Comparison of ENCODE assay signal across 1 cellular context in the genomic region with DNA sequence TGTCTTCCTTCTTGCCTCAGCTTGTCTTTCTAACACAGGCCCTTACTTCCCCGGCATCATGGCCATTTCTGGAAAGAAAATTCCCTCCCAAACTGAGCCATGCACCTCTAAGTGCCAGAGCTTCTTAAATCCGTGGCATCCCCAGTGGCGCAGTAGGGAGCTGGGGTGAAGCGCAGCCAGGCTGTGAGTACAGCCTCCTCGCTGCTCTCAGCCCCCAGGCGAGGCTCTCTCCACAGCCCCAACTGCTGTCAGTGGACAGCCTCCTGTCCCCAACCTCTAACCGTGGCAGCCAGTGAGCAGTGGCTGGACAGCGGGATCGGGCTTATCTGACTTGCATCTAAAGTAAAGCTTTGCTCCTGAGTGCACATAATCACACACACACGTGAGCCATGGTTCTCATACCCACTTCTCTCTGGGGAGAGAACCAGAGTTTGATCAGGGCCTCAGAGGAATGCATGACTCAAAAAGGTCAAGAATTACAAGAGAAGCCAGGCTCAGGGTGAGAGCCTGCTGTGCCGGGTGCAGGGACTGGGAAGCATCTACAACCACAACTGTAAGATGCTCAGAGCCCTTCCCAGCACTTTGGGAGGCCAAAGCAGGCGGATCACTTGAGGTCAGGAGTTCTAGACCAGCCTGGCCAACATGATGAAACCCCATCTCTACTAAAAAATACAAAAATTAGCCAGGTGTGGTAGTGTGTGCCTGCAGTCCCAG.
TF ChIP-seq lines count a peak whose summit lies in the region.

No MANE protein-coding gene starts in this region.

TF ChIP-seq in HepG2, 621 proteins besides CTCF, POLR2A, EP300 and RAD21 (continued from another document and continues in another):
- TF ChIP-seq, protein P1, sequence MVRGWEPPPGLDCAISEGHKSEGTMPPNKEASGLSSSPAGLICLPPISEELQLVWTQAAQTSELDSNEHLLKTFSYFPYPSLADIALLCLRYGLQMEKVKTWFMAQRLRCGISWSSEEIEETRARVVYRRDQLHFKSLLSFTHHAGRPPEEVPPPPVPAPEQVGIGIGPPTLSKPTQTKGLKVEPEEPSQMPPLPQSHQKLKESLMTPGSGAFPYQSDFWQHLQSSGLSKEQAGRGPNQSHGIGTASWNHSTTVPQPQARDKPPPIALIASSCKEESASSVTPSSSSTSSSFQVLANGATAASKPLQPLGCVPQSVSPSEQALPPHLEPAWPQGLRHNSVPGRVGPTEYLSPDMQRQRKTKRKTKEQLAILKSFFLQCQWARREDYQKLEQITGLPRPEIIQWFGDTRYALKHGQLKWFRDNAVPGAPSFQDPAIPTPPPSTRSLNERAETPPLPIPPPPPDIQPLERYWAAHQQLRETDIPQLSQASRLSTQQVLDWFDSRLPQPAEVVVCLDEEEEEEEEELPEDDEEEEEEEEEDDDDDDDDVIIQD (CRISPR knock-in tag; IDR thresholded peaks at IDR 0.05; ENCODE audit: low read depth) = peak; percentile 63
- TF ChIP-seq ATAD3A (CRISPR knock-in tag; IDR thresholded peaks at IDR 0.05) (no peak), ZSCAN5A (CRISPR knock-in tag; IDR thresholded peaks at IDR 0.05; ENCODE audit: borderline replicate concordance) (0 out of 2 replicates have a peak, but pooled peaks have one; percentile 6), SYNCRIP (IDR thresholded peaks at IDR 0.05; ENCODE audit: insufficient read depth, low read depth, low read length) (no peak), ATF2 (CRISPR knock-in tag; IDR thresholded peaks at IDR 0.05) (no peak; the same call in 1 of the 2 replicates), FOXK1 (CRISPR knock-in tag; IDR thresholded peaks at IDR 0.05; ENCODE audit: borderline replicate concordance, low read depth) (peak; percentile 49), ZNF83 (CRISPR knock-in tag; IDR thresholded peaks at IDR 0.05; ENCODE audit: borderline replicate concordance) (no peak), KMT2B (CRISPR knock-in tag; IDR thresholded peaks at IDR 0.05) (peak; percentile 35; the same call in 1 of the 2 replicates), MAFG (CRISPR knock-in tag; IDR thresholded peaks at IDR 0.05) (no peak), ZNF687 (CRISPR knock-in tag; IDR thresholded peaks at IDR 0.05) (peak; percentile 85), ZNF546 (CRISPR knock-in tag; conservative IDR thresholded peaks at IDR 0.05) (0 out of 2 replicates have a peak, but pooled peaks have one; percentile 13), ARNTL (CRISPR knock-in tag; IDR thresholded peaks at IDR 0.05) (peak; percentile 97), TCF12 (IDR thresholded peaks at IDR 0.05) (no peak), TCF12 (CRISPR knock-in tag; IDR thresholded peaks at IDR 0.05) (peak; percentile 36; the same call in 1 of the 2 replicates), FOXA3 (CRISPR knock-in tag; IDR thresholded peaks at IDR 0.05) (peak; percentile 84), PHF21A (CRISPR knock-in tag; IDR thresholded peaks at IDR 0.05) (peak; percentile 77; the same call in 1 of the 2 replicates), MYNN (CRISPR knock-in tag; IDR thresholded peaks at IDR 0.05; ENCODE audit: low read depth) (peak; percentile 15; the same call in 1 of the 2 replicates), ZFP37 (CRISPR knock-in tag; IDR thresholded peaks at IDR 0.05; ENCODE audit: borderline replicate concordance) (0 out of 2 replicates have a peak, but pooled peaks have one; percentile 23), CREB3 (CRISPR knock-in tag; IDR thresholded peaks at IDR 0.05) (no peak), ZNF274 (CRISPR knock-in tag; IDR thresholded peaks at IDR 0.05) (no peak), ZFYVE20 (CRISPR knock-in tag; IDR thresholded peaks at IDR 0.05; ENCODE audit: borderline replicate concordance, low read depth) (no peak), ZNF616 (CRISPR knock-in tag; IDR thresholded peaks at IDR 0.05; ENCODE audit: low read depth) (peak; percentile 23; the same call in 1 of the 2 replicates), ZFP82 (CRISPR knock-in tag; IDR thresholded peaks at IDR 0.05; ENCODE audit: borderline replicate concordance) (no peak), HDAC2 (CRISPR knock-in tag; IDR thresholded peaks at IDR 0.05) (peak; percentile 94), NFIB (CRISPR knock-in tag; IDR thresholded peaks at IDR 0.05; ENCODE audit: borderline replicate concordance) (no peak), ZSCAN30 (CRISPR knock-in tag; IDR thresholded peaks at IDR 0.05) (no peak), ZBTB1 (CRISPR knock-in tag; IDR thresholded peaks at IDR 0.05; ENCODE audit: borderline replicate concordance) (no peak), ZNF121 (CRISPR knock-in tag; IDR thresholded peaks at IDR 0.05) (no peak; the same call in 1 of the 2 replicates), KDM6A (CRISPR knock-in tag; IDR thresholded peaks at IDR 0.05; ENCODE audit: low read depth) (peak; percentile 74; the same call in 1 of the 2 replicates), TEAD3 (CRISPR knock-in tag; optimal IDR thresholded peaks at IDR 0.05; ENCODE audit: borderline replicate concordance) (peak; percentile 94), PAF1 (CRISPR knock-in tag; IDR thresholded peaks at IDR 0.05) (no peak), GFI1 (CRISPR knock-in tag; IDR thresholded peaks at IDR 0.05; ENCODE audit: borderline replicate concordance) (peak; percentile 59; the same call in 1 of the 2 replicates), ZFP62 (CRISPR knock-in tag; IDR thresholded peaks at IDR 0.05) (no peak)
- TF ChIP-seq, protein P2, sequence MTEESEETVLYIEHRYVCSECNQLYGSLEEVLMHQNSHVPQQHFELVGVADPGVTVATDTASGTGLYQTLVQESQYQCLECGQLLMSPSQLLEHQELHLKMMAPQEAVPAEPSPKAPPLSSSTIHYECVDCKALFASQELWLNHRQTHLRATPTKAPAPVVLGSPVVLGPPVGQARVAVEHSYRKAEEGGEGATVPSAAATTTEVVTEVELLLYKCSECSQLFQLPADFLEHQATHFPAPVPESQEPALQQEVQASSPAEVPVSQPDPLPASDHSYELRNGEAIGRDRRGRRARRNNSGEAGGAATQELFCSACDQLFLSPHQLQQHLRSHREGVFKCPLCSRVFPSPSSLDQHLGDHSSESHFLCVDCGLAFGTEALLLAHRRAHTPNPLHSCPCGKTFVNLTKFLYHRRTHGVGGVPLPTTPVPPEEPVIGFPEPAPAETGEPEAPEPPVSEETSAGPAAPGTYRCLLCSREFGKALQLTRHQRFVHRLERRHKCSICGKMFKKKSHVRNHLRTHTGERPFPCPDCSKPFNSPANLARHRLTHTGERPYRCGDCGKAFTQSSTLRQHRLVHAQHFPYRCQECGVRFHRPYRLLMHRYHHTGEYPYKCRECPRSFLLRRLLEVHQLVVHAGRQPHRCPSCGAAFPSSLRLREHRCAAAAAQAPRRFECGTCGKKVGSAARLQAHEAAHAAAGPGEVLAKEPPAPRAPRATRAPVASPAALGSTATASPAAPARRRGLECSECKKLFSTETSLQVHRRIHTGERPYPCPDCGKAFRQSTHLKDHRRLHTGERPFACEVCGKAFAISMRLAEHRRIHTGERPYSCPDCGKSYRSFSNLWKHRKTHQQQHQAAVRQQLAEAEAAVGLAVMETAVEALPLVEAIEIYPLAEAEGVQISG (CRISPR knock-in tag; IDR thresholded peaks at IDR 0.05) = peak; percentile 55
- TF ChIP-seq, protein P3, sequence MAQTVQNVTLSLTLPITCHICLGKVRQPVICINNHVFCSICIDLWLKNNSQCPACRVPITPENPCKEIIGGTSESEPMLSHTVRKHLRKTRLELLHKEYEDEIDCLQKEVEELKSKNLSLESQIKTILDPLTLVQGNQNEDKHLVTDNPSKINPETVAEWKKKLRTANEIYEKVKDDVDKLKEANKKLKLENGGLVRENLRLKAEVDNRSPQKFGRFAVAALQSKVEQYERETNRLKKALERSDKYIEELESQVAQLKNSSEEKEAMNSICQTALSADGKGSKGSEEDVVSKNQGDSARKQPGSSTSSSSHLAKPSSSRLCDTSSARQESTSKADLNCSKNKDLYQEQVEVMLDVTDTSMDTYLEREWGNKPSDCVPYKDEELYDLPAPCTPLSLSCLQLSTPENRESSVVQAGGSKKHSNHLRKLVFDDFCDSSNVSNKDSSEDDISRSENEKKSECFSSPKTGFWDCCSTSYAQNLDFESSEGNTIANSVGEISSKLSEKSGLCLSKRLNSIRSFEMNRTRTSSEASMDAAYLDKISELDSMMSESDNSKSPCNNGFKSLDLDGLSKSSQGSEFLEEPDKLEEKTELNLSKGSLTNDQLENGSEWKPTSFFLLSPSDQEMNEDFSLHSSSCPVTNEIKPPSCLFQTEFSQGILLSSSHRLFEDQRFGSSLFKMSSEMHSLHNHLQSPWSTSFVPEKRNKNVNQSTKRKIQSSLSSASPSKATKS (CRISPR knock-in tag; IDR thresholded peaks at IDR 0.05) = peak; percentile 85; the same call in 1 of the 2 replicates
- TF ChIP-seq, protein P4, sequence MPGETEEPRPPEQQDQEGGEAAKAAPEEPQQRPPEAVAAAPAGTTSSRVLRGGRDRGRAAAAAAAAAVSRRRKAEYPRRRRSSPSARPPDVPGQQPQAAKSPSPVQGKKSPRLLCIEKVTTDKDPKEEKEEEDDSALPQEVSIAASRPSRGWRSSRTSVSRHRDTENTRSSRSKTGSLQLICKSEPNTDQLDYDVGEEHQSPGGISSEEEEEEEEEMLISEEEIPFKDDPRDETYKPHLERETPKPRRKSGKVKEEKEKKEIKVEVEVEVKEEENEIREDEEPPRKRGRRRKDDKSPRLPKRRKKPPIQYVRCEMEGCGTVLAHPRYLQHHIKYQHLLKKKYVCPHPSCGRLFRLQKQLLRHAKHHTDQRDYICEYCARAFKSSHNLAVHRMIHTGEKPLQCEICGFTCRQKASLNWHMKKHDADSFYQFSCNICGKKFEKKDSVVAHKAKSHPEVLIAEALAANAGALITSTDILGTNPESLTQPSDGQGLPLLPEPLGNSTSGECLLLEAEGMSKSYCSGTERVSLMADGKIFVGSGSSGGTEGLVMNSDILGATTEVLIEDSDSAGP (CRISPR knock-in tag; IDR thresholded peaks at IDR 0.05; ENCODE audit: borderline replicate concordance) = peak; percentile 67; the same call in 1 of the 2 replicates
- TF ChIP-seq, protein P5, sequence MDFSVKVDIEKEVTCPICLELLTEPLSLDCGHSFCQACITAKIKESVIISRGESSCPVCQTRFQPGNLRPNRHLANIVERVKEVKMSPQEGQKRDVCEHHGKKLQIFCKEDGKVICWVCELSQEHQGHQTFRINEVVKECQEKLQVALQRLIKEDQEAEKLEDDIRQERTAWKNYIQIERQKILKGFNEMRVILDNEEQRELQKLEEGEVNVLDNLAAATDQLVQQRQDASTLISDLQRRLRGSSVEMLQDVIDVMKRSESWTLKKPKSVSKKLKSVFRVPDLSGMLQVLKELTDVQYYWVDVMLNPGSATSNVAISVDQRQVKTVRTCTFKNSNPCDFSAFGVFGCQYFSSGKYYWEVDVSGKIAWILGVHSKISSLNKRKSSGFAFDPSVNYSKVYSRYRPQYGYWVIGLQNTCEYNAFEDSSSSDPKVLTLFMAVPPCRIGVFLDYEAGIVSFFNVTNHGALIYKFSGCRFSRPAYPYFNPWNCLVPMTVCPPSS (IDR thresholded peaks at IDR 0.05) = no peak
- TF ChIP-seq, protein P6, sequence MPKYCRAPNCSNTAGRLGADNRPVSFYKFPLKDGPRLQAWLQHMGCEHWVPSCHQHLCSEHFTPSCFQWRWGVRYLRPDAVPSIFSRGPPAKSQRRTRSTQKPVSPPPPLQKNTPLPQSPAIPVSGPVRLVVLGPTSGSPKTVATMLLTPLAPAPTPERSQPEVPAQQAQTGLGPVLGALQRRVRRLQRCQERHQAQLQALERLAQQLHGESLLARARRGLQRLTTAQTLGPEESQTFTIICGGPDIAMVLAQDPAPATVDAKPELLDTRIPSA (CRISPR knock-in tag; IDR thresholded peaks at IDR 0.05; ENCODE audit: borderline replicate concordance) = no peak
